2 cellular contexts compared by ENCODE assay signal in genomic region chr12:39095636-39096330, GRCh38.
TF ChIP-seq lines count a peak whose summit lies in the region.

No MANE protein-coding gene starts in this region.

TF ChIP-seq in SK-N-SH, 30 proteins besides CTCF, POLR2A, EP300 and RAD21 (continued from another document):
- TF ChIP-seq PBX3 (IDR thresholded peaks at IDR 0.05) (no peak), FOXM1 (IDR thresholded peaks at IDR 0.05; ENCODE audit: low read depth) (no peak), EZH2phosphoT487 (IDR thresholded peaks at IDR 0.05; ENCODE audit: borderline replicate concordance, low read depth) (no peak), ZBTB33 (IDR thresholded peaks at IDR 0.05; ENCODE audit: borderline replicate concordance, low read depth) (no peak), GABPA (IDR thresholded peaks at IDR 0.05; ENCODE audit: low read depth) (no peak), TCF12 (IDR thresholded peaks at IDR 0.05) (no peak), POLR2AphosphoS5 (IDR thresholded peaks at IDR 0.05; ENCODE audit: low read depth, low read length) (no peak), CHD2 (IDR thresholded peaks at IDR 0.05; ENCODE audit: low read length, partially characterized antibody) (no peak), GATA2 (CRISPR knock-in tag; IDR thresholded peaks at IDR 0.05) (no peak), USF1 (IDR thresholded peaks at IDR 0.05; ENCODE audit: borderline replicate concordance, low read depth) (no peak), MAX (IDR thresholded peaks at IDR 0.05; ENCODE audit: low read depth) (no peak), MEF2A (IDR thresholded peaks at IDR 0.05; ENCODE audit: borderline replicate concordance, low read depth) (no peak)

TF ChIP-seq in SK-N-SH treated with all-trans-retinoic acid at 6 μM for 48 hours, 23 proteins besides CTCF, POLR2A, EP300 and RAD21 (continued from another document):
- TF ChIP-seq TSHZ2 (CRISPR knock-in tag; IDR thresholded peaks at IDR 0.05) (no peak), ARNTL (CRISPR knock-in tag; IDR thresholded peaks at IDR 0.05; ENCODE audit: borderline replicate concordance, low read depth) (no peak), BACH2 (CRISPR knock-in tag; IDR thresholded peaks at IDR 0.05; ENCODE audit: borderline replicate concordance) (no peak), GLIS3 (CRISPR knock-in tag; IDR thresholded peaks at IDR 0.05) (no peak), ZNF8 (CRISPR knock-in tag; IDR thresholded peaks at IDR 0.05) (no peak), CSRNP3 (CRISPR knock-in tag; IDR thresholded peaks at IDR 0.05) (no peak), ZNF70 (CRISPR knock-in tag; IDR thresholded peaks at IDR 0.05) (no peak), ESRRG (CRISPR knock-in tag; IDR thresholded peaks at IDR 0.05) (no peak), CSDC2 (CRISPR knock-in tag; IDR thresholded peaks at IDR 0.05) (no peak)
